10 cellular contexts compared by ENCODE assay signal in genomic region chr19:46944918-46945628, GRCh38.
A peak's percentile ranks its signal among the peaks of the same experiment; 100 is the strongest.
DNase-seq lines count a peak whose midpoint lies in the region; ATAC-seq and TF ChIP-seq lines count a peak whose summit lies in the region.
"Had no signal": no experiment of that assay in that cellular context is flagged by ENCODE, and none has a peak within 500 bp of the region (broad histone marks: within the 10 kb centered on the region; RNA-seq: fewer than 3 reads in every experiment).

No MANE protein-coding gene starts in this region.

- H2BK5ac ChIP-seq in H9 (ENCODE audit: insufficient read length, low read length): no peak overlapping the region

- H3K36me3 Mint-ChIP-seq in H9 (ENCODE audit: insufficient read depth in 1 of 3, low read depth in 3 of 3): peaks cover 20 to 41% (median 34%) of the 10 kb centered on the region in 3 experiments; a peak in 6 of 7 replicates

- no peak overlapping the region for H3K9ac ChIP-seq in H9 (ENCODE audit: extremely low read depth, insufficient read length, low read length)

- H3K79me2 ChIP-seq in H9 (ENCODE audit: insufficient read depth, low read length): no peaks in the 10 kb centered on the region

- TF ChIP-seq CTCF in H9 (conservative IDR thresholded peaks at IDR 0.05): no peak
- TF ChIP-seq CTCF in WERI-Rb-1 (IDR thresholded peaks at IDR 0.05; ENCODE audit: low read depth, low read length): no peak
- TF ChIP-seq CTCF in gastrocnemius medialis (IDR thresholded peaks at IDR 0.05 in 4 of 5, conservative IDR thresholded peaks at IDR 0.05 in 1 of 5): no peak

- TF ChIP-seq POLR2A in gastrocnemius medialis (IDR thresholded peaks at IDR 0.05): no peak

- no peaks in the 10 kb centered on the region for H3K23me2 ChIP-seq in H9 (ENCODE audit: insufficient read length, low read depth, low read length, poor library complexity, severe bottlenecking)

- H3K27me3 ChIP-seq in H9 (ENCODE audit: insufficient read depth, low read length): no peaks in the 10 kb centered on the region
- H3K27me3 ChIP-seq in WERI-Rb-1 (ENCODE audit: insufficient read depth, low read depth, severe bottlenecking): no peaks in the 10 kb centered on the region
- H3K27me3 ChIP-seq in gastrocnemius medialis: no peaks in the 10 kb centered on the region

- peak overlapping the region; percentile 18 to 90 (median 72); a peak in 4 of 7 replicates for H3K27ac Mint-ChIP-seq in H9

- H3K18ac ChIP-seq in H9 (ENCODE audit: insufficient read length, low read depth, low read length): no peak overlapping the region

- no peak overlapping the region for H3T11ph ChIP-seq in H9 (ENCODE audit: low read length)

- WGBS in H9 (ENCODE audit: extremely low coverage, insufficient read length, low lambda C conversion rate): no CpG with 5 or more reads among the region's 7 CpGs

- H4K5ac ChIP-seq in H9 (ENCODE audit: insufficient read length, low read depth, low read length): no peak overlapping the region

- no peak overlapping the region for H2BK15ac ChIP-seq in H9 (ENCODE audit: low read depth, low read length)

- H3K4me1 ChIP-seq in H9 (ENCODE audit: insufficient read depth, low read length) (no peaks in the 10 kb centered on the region; the same call in 1 of the 2 replicates), gastrocnemius medialis (peaks cover 60 to 63% of the 10 kb centered on the region in 2 donors)

- no peaks in the 10 kb centered on the region for H4K20me1 ChIP-seq in H9 (ENCODE audit: control insufficient read depth, insufficient read depth, insufficient read length)

- H2AFZ ChIP-seq in H9 (ENCODE audit: low read length): no peak overlapping the region

- H4K8ac ChIP-seq in H9 (replicated peaks; ENCODE audit: insufficient read length, low read depth, low read length): no peak overlapping the region

- in situ Hi-C loops in gastrocnemius medialis (cut with MboI; ENCODE audit: low sequenced_read_pairs in 4 of 4): no loop called here

- H3K4me3 Mint-ChIP-seq in H9: peak overlapping the region in 1 of 2 experiments; percentile 31; a peak in 1 of 5 replicates
- H3K4me3 Mint-ChIP-seq: activated naive CD8-positive, alpha-beta T cell had no signal

- H3K27me3 Mint-ChIP-seq in H9 (ENCODE audit: low read depth): no peaks in the 10 kb centered on the region
- H3K27me3 Mint-ChIP-seq: activated naive CD8-positive, alpha-beta T cell had no signal

- peak; percentile 61 for DNase-seq in H9
- DNase-seq in WERI-Rb-1: peak; percentile 90
- peak; percentile 82 for DNase-seq in hepatic stellate cell (ENCODE audit: low spot score)
- DNase-seq in gastrocnemius medialis: peak; percentile 71 to 87
- DNase-seq in mucosa of gallbladder (ENCODE audit: low spot score): no peak
- DNase-seq in NK-92 treated with Interleukin-12 subunit alpha and Interleukin-12 subunit beta, amount 100 ng/mL, for 24 hours (lab: John Stamatoyannopoulos, UW): no peak

- H2BK120ac ChIP-seq in H9 (ENCODE audit: low read depth, low read length, poor library complexity, severe bottlenecking): no peak overlapping the region

- ATAC-seq in gastrocnemius medialis: peak; percentile 94 to 98
- no peak for ATAC-seq in GM19467 (IDR thresholded peaks at IDR 0.05; ENCODE audit: unreplicated experiment)
- no peak for ATAC-seq in HG03565 (IDR thresholded peaks at IDR 0.05; ENCODE audit: unreplicated experiment)
- ATAC-seq: HCT116 had no signal

- H3K14ac ChIP-seq in H9 (ENCODE audit: insufficient read depth, low read length): no peak overlapping the region

- no peak overlapping the region for H3K4me3 ChIP-seq in WERI-Rb-1 (ENCODE audit: low read depth, low read length)
- H3K4me3 ChIP-seq in gastrocnemius medialis: peak overlapping the region; percentile 3 to 36 (median 34)

- no peak overlapping the region for H2BK20ac ChIP-seq in H9 (ENCODE audit: low read depth, low read length, poor library complexity, severe bottlenecking)

- intact Hi-C loops in gastrocnemius medialis (cut with DNase I; ENCODE audit: low total_unique reads): no loop called here

- no peaks in the 10 kb centered on the region for H3K79me1 ChIP-seq in H9 (ENCODE audit: insufficient read depth, low read depth, low read length, poor library complexity, severe bottlenecking)

- peaks cover 11% of the 10 kb centered on the region for H3K36me3 ChIP-seq in WERI-Rb-1
- no peaks in the 10 kb centered on the region for H3K36me3 ChIP-seq in gastrocnemius medialis

- no peak overlapping the region for H4K91ac ChIP-seq in H9 (ENCODE audit: insufficient read length, low read depth, low read length)

- H3K4me1 Mint-ChIP-seq in H9: peaks cover 11 to 16% of the 10 kb centered on the region in 2 experiments

- no peak overlapping the region for H3K56ac ChIP-seq in H9 (ENCODE audit: insufficient read length, low read depth, low read length)

- no peak overlapping the region for H2BK12ac ChIP-seq in H9 (ENCODE audit: insufficient read length, low read depth, low read length)

- H3K27ac ChIP-seq in H9 (ENCODE audit: insufficient read length, low read depth, low read length): no peak overlapping the region
- no peak overlapping the region for H3K27ac ChIP-seq in WERI-Rb-1
- H3K27ac ChIP-seq in gastrocnemius medialis: peak overlapping the region; percentile 85 to 89 (median 87)

- no peak overlapping the region for H2AK5ac ChIP-seq in H9 (ENCODE audit: insufficient read length, low read length)

- no peak overlapping the region for H3K23ac ChIP-seq in H9 (ENCODE audit: insufficient read length, low read depth, low read length)

- peaks cover 0 to 7% of the 10 kb centered on the region in 2 experiments; a peak in 1 of 5 replicates for H3K9me3 Mint-ChIP-seq in H9

- H3K4ac ChIP-seq in H9 (ENCODE audit: low read depth, low read length): no peak overlapping the region

- peak overlapping the region; percentile 24 for H3K4me2 ChIP-seq in H9 (ENCODE audit: insufficient read depth, insufficient read length, low read length)

- H3K9me3 ChIP-seq in H9 (ENCODE audit: control insufficient read depth, low read depth, low read length) (no peaks in the 10 kb centered on the region), WERI-Rb-1 (ENCODE audit: severe bottlenecking) (no peaks in the 10 kb centered on the region), gastrocnemius medialis (no peaks in the 10 kb centered on the region)

Comparison
In these comparisons a context has a peak if more than half of its experiments do, and no peak if none do; other contexts are left out.
1. DNase-seq: peak in H9 (single experiment), WERI-Rb-1 (single experiment), hepatic stellate cell (single experiment) and gastrocnemius medialis (2 of 2); none in mucosa of gallbladder (single experiment) and NK-92 treated with Interleukin-12 subunit alpha and Interleukin-12 subunit beta, amount 100 ng/mL, for 24 hours (single experiment).
2. H3K27ac ChIP-seq: peak in gastrocnemius medialis (4 of 4); none in H9 (single experiment) and WERI-Rb-1 (single experiment).
3. ATAC-seq: peak in gastrocnemius medialis (2 of 2); none in GM19467 (single experiment) and HG03565 (single experiment).